1 cellular context compared by ENCODE assay signal in the genomic region with DNA sequence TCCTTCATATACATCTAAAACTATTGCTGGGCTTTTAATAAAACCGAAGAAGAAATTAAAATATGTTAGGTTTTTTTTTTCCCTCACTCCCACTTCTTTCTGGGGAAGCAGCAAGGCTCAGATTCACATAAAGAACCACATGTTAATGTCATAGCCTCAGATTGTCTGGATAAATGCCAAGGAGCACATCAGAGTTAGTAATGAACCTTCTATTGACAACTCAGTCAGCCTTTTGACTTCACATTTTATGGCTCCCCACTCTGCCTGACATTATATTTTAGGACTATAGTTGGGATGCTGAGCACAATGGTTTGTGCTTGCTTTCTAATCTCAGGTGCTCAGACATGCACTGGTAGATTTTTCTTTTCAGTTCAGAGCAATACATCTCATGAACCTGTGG.
TF ChIP-seq lines count a peak whose summit lies in the region.

No MANE protein-coding gene starts in this region.

TF ChIP-seq in HepG2, 621 proteins besides CTCF, POLR2A, EP300 and RAD21 (continued from another document):
- TF ChIP-seq, protein P1, sequence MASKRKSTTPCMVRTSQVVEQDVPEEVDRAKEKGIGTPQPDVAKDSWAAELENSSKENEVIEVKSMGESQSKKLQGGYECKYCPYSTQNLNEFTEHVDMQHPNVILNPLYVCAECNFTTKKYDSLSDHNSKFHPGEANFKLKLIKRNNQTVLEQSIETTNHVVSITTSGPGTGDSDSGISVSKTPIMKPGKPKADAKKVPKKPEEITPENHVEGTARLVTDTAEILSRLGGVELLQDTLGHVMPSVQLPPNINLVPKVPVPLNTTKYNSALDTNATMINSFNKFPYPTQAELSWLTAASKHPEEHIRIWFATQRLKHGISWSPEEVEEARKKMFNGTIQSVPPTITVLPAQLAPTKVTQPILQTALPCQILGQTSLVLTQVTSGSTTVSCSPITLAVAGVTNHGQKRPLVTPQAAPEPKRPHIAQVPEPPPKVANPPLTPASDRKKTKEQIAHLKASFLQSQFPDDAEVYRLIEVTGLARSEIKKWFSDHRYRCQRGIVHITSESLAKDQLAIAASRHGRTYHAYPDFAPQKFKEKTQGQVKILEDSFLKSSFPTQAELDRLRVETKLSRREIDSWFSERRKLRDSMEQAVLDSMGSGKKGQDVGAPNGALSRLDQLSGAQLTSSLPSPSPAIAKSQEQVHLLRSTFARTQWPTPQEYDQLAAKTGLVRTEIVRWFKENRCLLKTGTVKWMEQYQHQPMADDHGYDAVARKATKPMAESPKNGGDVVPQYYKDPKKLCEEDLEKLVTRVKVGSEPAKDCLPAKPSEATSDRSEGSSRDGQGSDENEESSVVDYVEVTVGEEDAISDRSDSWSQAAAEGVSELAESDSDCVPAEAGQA (IDR thresholded peaks at IDR 0.05; ENCODE audit: low read depth): no peak
- TF ChIP-seq, protein P1 (CRISPR knock-in tag; IDR thresholded peaks at IDR 0.05; ENCODE audit: borderline replicate concordance): no peak
- TF ChIP-seq, protein P2, sequence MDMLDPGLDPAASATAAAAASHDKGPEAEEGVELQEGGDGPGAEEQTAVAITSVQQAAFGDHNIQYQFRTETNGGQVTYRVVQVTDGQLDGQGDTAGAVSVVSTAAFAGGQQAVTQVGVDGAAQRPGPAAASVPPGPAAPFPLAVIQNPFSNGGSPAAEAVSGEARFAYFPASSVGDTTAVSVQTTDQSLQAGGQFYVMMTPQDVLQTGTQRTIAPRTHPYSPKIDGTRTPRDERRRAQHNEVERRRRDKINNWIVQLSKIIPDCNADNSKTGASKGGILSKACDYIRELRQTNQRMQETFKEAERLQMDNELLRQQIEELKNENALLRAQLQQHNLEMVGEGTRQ (IDR thresholded peaks at IDR 0.05; ENCODE audit: low read depth, low read length): no peak
- TF ChIP-seq, protein P2 (CRISPR knock-in tag; IDR thresholded peaks at IDR 0.05; ENCODE audit: borderline replicate concordance): no peak
- TF ChIP-seq FOXA3 (CRISPR knock-in tag; IDR thresholded peaks at IDR 0.05) (no peak), KLF12 (CRISPR knock-in tag; IDR thresholded peaks at IDR 0.05; ENCODE audit: borderline replicate concordance) (no peak), ZFP82 (CRISPR knock-in tag; IDR thresholded peaks at IDR 0.05; ENCODE audit: borderline replicate concordance) (no peak), HNF1B (CRISPR knock-in tag; IDR thresholded peaks at IDR 0.05) (no peak), U2AF1 (optimal IDR thresholded peaks at IDR 0.05; ENCODE audit: low read depth, low read length) (no peak), AKNA (CRISPR knock-in tag; IDR thresholded peaks at IDR 0.05; ENCODE audit: borderline replicate concordance) (no peak), ZNF660 (CRISPR knock-in tag; IDR thresholded peaks at IDR 0.05; ENCODE audit: borderline replicate concordance, low read depth) (no peak), GATAD2A (CRISPR knock-in tag; IDR thresholded peaks at IDR 0.05) (no peak), ZNF333 (CRISPR knock-in tag; IDR thresholded peaks at IDR 0.05; ENCODE audit: borderline replicate concordance) (no peak), ZBTB33 (CRISPR knock-in tag; IDR thresholded peaks at IDR 0.05) (no peak), RBFOX2 (IDR thresholded peaks at IDR 0.05; ENCODE audit: low read depth, low read length) (no peak), MIER2 (CRISPR knock-in tag; IDR thresholded peaks at IDR 0.05) (no peak)
